In genomic region chr15:64150236-64150578, GRCh38 we compare ENCODE assay signal across 1 cellular context.
TF ChIP-seq lines count a peak whose summit lies in the region.

No MANE protein-coding gene starts in this region.

TF ChIP-seq in K562, 482 proteins besides CTCF, POLR2A, EP300 and RAD21:
- TF ChIP-seq ZC3H8 (IDR thresholded peaks at IDR 0.05) (no peak), HNRNPK (IDR thresholded peaks at IDR 0.05; ENCODE audit: low read depth, low read length, poor library complexity, severe bottlenecking) (no peak), FOXJ3 (CRISPR knock-in tag; IDR thresholded peaks at IDR 0.05) (no peak), POLR3G (IDR thresholded peaks at IDR 0.05; ENCODE audit: extremely low read depth, insufficient read length, insufficient replicate concordance) (no peak), BCOR (IDR thresholded peaks at IDR 0.05) (no peak), ZNF398 (CRISPR knock-in tag; IDR thresholded peaks at IDR 0.05) (no peak), ZNF143 (CRISPR knock-in tag; IDR thresholded peaks at IDR 0.05) (no peak), ZNF561 (CRISPR knock-in tag; conservative IDR thresholded peaks at IDR 0.05) (no peak), ZNF592 (IDR thresholded peaks at IDR 0.05) (0 out of 2 replicates have a peak, but pooled peaks have one; percentile 18), MXD1 (CRISPR knock-in tag; IDR thresholded peaks at IDR 0.05; ENCODE audit: borderline replicate concordance, poor library complexity, severe bottlenecking) (no peak), ZBTB5 (IDR thresholded peaks at IDR 0.05) (no peak), CBFA2T3 (IDR thresholded peaks at IDR 0.05) (peak; percentile 31; the same call in 1 of the 2 replicates), ZNF354B (CRISPR knock-in tag; IDR thresholded peaks at IDR 0.05) (no peak), USF1 (CRISPR knock-in tag; IDR thresholded peaks at IDR 0.05) (0 out of 2 replicates have a peak, but pooled peaks have one; percentile 13), POLR2AphosphoS2 (IDR thresholded peaks at IDR 0.05; ENCODE audit: low read length) (no peak), HOMEZ (CRISPR knock-in tag; IDR thresholded peaks at IDR 0.05) (no peak), NELFE (IDR thresholded peaks at IDR 0.05; ENCODE audit: insufficient read depth, insufficient read length) (no peak)
TF ChIP-seq in K562: peak in this region for 3.
